In genomic region chr6:151493495-151494234, GRCh38 we compare ENCODE assay signal across 8 cellular contexts. TPM values are rescaled to one million over a fixed set of nuclear protein-coding genes. Genes with fewer than 3 reads are reported as not detected.
DNase-seq lines count a peak whose midpoint lies in the region; ATAC-seq and TF ChIP-seq lines count a peak whose summit lies in the region.

Gene CCDC170, plus strand, starts transcription at chr6:151494017. Its CDS starts 112 bp downstream, at chr6:151494129.

- DNase-seq in stimulated activated CD4-positive, alpha-beta T cell treated with anti-CD3 and anti-CD28 coated beads, Interleukin-15, amount 100 ng/mL, for 24 hours, result peak; percentile 34
- no peak for DNase-seq in stimulated activated CD4-positive, alpha-beta T cell treated with anti-CD3 and anti-CD28 coated beads, Interleukin-4, amount 100 ng/mL, for 24 hours
- DNase-seq in SJCRH30 (peak; percentile 23 to 37), endodermal cell (peak; percentile 88), memory B cell (ENCODE audit: low spot score in 2 of 2) (peak; percentile 11 to 30), thyroid gland (peak; percentile 54 to 63), cerebellar cortex (ENCODE audit: low spot score) (no peak)

- H3K9me3 ChIP-seq in SJCRH30 (replicated peaks), result no peaks in the 10 kb centered on the region
- no peaks in the 10 kb centered on the region for H3K9me3 ChIP-seq in endodermal cell (ENCODE audit: control insufficient read depth, low read length)
- no peaks in the 10 kb centered on the region for H3K9me3 ChIP-seq in thyroid gland

- H3K27me3 ChIP-seq in SJCRH30 (no peaks in the 10 kb centered on the region), endodermal cell (ENCODE audit: control insufficient read depth, insufficient read depth, low read length, poor library complexity, severe bottlenecking) (peaks cover 17% of the 10 kb centered on the region), thyroid gland (no peaks in the 10 kb centered on the region)

- H3K27me3 Mint-ChIP-seq in endodermal cell (ENCODE audit: insufficient read depth) (peaks cover 44% of the 10 kb centered on the region), memory B cell (peaks cover 21% of the 10 kb centered on the region)

- H3K4me1 ChIP-seq in SJCRH30 (no peaks in the 10 kb centered on the region), endodermal cell (ENCODE audit: control insufficient read depth, insufficient read depth, low read length) (peaks cover 3% of the 10 kb centered on the region), thyroid gland (peaks cover 0 to 8% of the 10 kb centered on the region in 2 donors)

- intact Hi-C loops in thyroid gland (cut with DNase I), result no loop called here

- WGBS in endodermal cell (ENCODE audit: insufficient coverage in 1 of 2, insufficient read length in 1 of 2), 2 experiments, result 10 to 32% methylated on average over 22 to 70 of the region's 70 CpGs
- 7 to 18% methylated on average over 23 to 40 of the region's 70 CpGs for WGBS in thyroid gland, 2 donors

- H3K9me3 Mint-ChIP-seq in endodermal cell, result no peaks in the 10 kb centered on the region
- no peaks in the 10 kb centered on the region for H3K9me3 Mint-ChIP-seq in memory B cell

- H3K36me3 Mint-ChIP-seq in endodermal cell (ENCODE audit: low read depth), result no peaks in the 10 kb centered on the region
- H3K36me3 Mint-ChIP-seq in memory B cell, result no peaks in the 10 kb centered on the region

- H3K27ac Mint-ChIP-seq in endodermal cell (no peak within 1 kb of the TSS), memory B cell (peak within 1 kb of the TSS; percentile 50)

- H3K4me3 ChIP-seq in SJCRH30, result peak within 1 kb of the TSS; percentile 63
- peak within 1 kb of the TSS; percentile 85 for H3K4me3 ChIP-seq in endodermal cell (ENCODE audit: low read length)
- peak within 1 kb of the TSS; percentile 29 to 94 (median 72) for H3K4me3 ChIP-seq in thyroid gland (replicated peaks in 1 of 3)

- no peak for TF ChIP-seq POLR2A in thyroid gland (IDR thresholded peaks at IDR 0.05)

- no peak within 1 kb of the TSS for H3K27ac ChIP-seq in SJCRH30
- no peak within 1 kb of the TSS for H3K27ac ChIP-seq in endodermal cell (ENCODE audit: low read depth, low read length)
- H3K27ac ChIP-seq in thyroid gland, result peak within 1 kb of the TSS; percentile 52 to 93 (median 93)

- peak; percentile 51 for ATAC-seq in memory B cell (ENCODE audit: low read depth)
- ATAC-seq in GM19452 (IDR thresholded peaks at IDR 0.05; ENCODE audit: unreplicated experiment), result no peak

- TF ChIP-seq CTCF in endodermal cell (conservative IDR thresholded peaks at IDR 0.05) (no peak), thyroid gland (IDR thresholded peaks at IDR 0.05) (no peak)

- H3K4me1 Mint-ChIP-seq in endodermal cell, result peaks cover 6% of the 10 kb centered on the region
- peaks cover 14% of the 10 kb centered on the region for H3K4me1 Mint-ChIP-seq in memory B cell

- H3K4me3 Mint-ChIP-seq in endodermal cell (peak within 1 kb of the TSS; percentile 71), memory B cell (peak within 1 kb of the TSS; percentile 82)

- H3K36me3 ChIP-seq in SJCRH30 (no peaks in the 10 kb centered on the region), endodermal cell (ENCODE audit: control insufficient read depth, insufficient read depth, low read length) (no peaks in the 10 kb centered on the region), thyroid gland (no peaks in the 10 kb centered on the region)

- peak within 1 kb of the TSS; percentile 68 for H3K9ac ChIP-seq in endodermal cell (ENCODE audit: extremely low read depth, low read length, poor library complexity, severe bottlenecking)

RNA-seq across cellular contexts. Expression of gene CCDC170, which starts in this region (rescaled TPM):
- total RNA-seq in SJCRH30 (2014; rRNA removed; shearing (Covaris generic)), result not detected in 2 replicates
- total RNA-seq in endodermal cell, result 1 to 10 TPM; 2.2 to 4.1 TPM
- 0.46 TPM for polyA plus RNA-seq in endodermal cell (2013, experiment 1 of 2)
- 1.2 TPM for polyA plus RNA-seq in endodermal cell (2013, experiment 2 of 2)
- total RNA-seq in thyroid gland, result 1 to 10 TPM; 3.4 to 6.9 (median 4.2) TPM

Comparison
In these comparisons a context has a peak if more than half of its experiments do, and no peak if none do; other contexts are left out.
1. DNase-seq: peak in stimulated activated CD4-positive, alpha-beta T cell treated with anti-CD3 and anti-CD28 coated beads, Interleukin-15, amount 100 ng/mL, for 24 hours (single experiment), endodermal cell (single experiment), memory B cell (2 of 2) and thyroid gland (2 of 2); none in stimulated activated CD4-positive, alpha-beta T cell treated with anti-CD3 and anti-CD28 coated beads, Interleukin-4, amount 100 ng/mL, for 24 hours (single experiment) and cerebellar cortex (single experiment).
2. Peak in DNase-seq and H3K4me3 ChIP-seq in SJCRH30; RNA of the gene not detected or under 1 TPM.
3. H3K27ac ChIP-seq: peak in thyroid gland (3 of 3); none in SJCRH30 (single experiment) and endodermal cell (single experiment).
4. Peak in every context shown above with its lines, with median percentiles within 50 percentile points of each other: H3K4me3 ChIP-seq.